In the genomic region with DNA sequence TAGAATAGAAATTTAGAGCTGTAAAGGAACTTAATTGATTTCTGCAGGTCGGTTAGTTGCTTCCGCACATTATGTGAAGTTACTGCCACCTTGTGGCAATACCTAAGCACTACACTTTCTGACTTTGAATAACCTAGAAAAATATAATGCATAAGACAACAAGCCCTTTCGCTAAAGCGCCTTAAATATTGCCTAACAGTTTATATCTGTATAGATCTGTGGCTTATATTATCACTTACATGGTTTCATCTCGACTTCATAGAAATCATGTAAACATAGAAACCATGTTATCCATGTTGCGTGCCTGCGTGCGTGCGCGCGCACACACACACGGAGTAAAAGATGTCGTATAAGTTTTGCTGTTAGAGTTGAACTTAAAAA, we compare ENCODE assay signal across 8 cellular contexts. TPM values are rescaled to one million over a fixed set of nuclear protein-coding genes. Genes with fewer than 3 reads are reported as not detected.
A peak's percentile ranks its signal among the peaks of the same experiment; 100 is the strongest.
DNase-seq lines count a peak whose midpoint lies in the region; ATAC-seq, FAIRE-seq and TF ChIP-seq lines count a peak whose summit lies in the region.

No MANE protein-coding gene starts in this region.

- no peak for TF ChIP-seq POLR2A in stomach (IDR thresholded peaks at IDR 0.05)

- peaks cover 11% of the 10 kb centered on the region for H3F3A ChIP-seq in SK-N-SH (replicated peaks; ENCODE audit: insufficient read depth)

- no peaks in the 10 kb centered on the region for H3K79me2 ChIP-seq in SK-N-SH (ENCODE audit: insufficient read depth)

- intact Hi-C loops in stomach (cut with DNase I; ENCODE audit: low total_unique reads) = loop anchor here (5.0 kb wide), 1 partner anchor 796 kb away; no protein-coding TSS in a partner anchor

- 15% methylated on average over 13 of the region's 13 CpGs for WGBS in SK-N-SH (ENCODE audit: low lambda C conversion rate)
- 7 to 19% (median 11%) methylated on average over 13 of the region's 13 CpGs for WGBS in stomach, 5 donors

- H3K4me2 ChIP-seq in SK-N-SH = peak overlapping the region; percentile 85

- H3K9me3 ChIP-seq in BE2C (no peaks in the 10 kb centered on the region), MG63 (no peaks in the 10 kb centered on the region; the same call in 1 of the 2 replicates), SK-N-SH (no peaks in the 10 kb centered on the region), stomach (peaks cover 0 to 5% (median 0%) of the 10 kb centered on the region in 4 donors)

- peaks cover 3% of the 10 kb centered on the region for H3K4me1 ChIP-seq in BE2C
- peaks cover 0 to 6% of the 10 kb centered on the region in 2 experiments; a peak in 3 of 4 replicates for H3K4me1 ChIP-seq in SK-N-SH (ENCODE audit: control insufficient read depth in 1 of 2, insufficient read depth in 2 of 2, low read depth in 1 of 2, low read length in 1 of 2)
- peaks cover 0 to 27% (median 10%) of the 10 kb centered on the region in 4 donors for H3K4me1 ChIP-seq in stomach

- peak; percentile 52 for DNase-seq in BE2C
- DNase-seq in MG63 = peak; percentile 40
- DNase-seq in SK-N-SH = peak; percentile 33
- DNase-seq in left kidney (ENCODE audit: low read depth, low spot score) = peak; percentile 87
- DNase-seq in stomach = no peak
- no peak for DNase-seq in GOT3 (lab: John Stamatoyannopoulos, UW)

- ATAC-seq in GM18498 (IDR thresholded peaks at IDR 0.05; ENCODE audit: unreplicated experiment) = peak; percentile 37

- TF ChIP-seq RAD21 in SK-N-SH (IDR thresholded peaks at IDR 0.05; ENCODE audit: low read length) = peak; percentile 79

- CTCF ChIA-PET in SK-N-SH (lab: Yijun Ruan, JAX) = interaction anchor here (0.7 to 1.7 kb wide), 15 partner anchors 9 to 794 kb away, joined by 3 to 20 read pairs (median 4); a partner anchor contains a TSS

- H3K9me2 ChIP-seq in SK-N-SH = no peaks in the 10 kb centered on the region

- FAIRE-seq in colon (lab: Jason Lieb, UNC) = peak; percentile 21

- no peaks in the 10 kb centered on the region for H4K20me1 ChIP-seq in SK-N-SH (ENCODE audit: insufficient read depth)

- H3K27ac ChIP-seq in SK-N-SH (ENCODE audit: low read depth in 2 of 2, low read length in 1 of 2) (peak overlapping the region; percentile 91 to 97), stomach (peak overlapping the region in 4 of 5 donors; percentile 79 to 84 (median 82))

- TF ChIP-seq EP300 in SK-N-SH (IDR thresholded peaks at IDR 0.05; ENCODE audit: borderline replicate concordance in 1 of 2, low read depth in 1 of 2, low read length in 1 of 2) = no peak
- TF ChIP-seq EP300 in stomach (IDR thresholded peaks at IDR 0.05) = no peak

- POLR2A ChIA-PET in SK-N-SH (lab: Yijun Ruan, JAX) = no interaction called here

- TF ChIP-seq CTCF in BE2C (IDR thresholded peaks at IDR 0.05; ENCODE audit: low read depth, low read length) (peak; percentile 84), SK-N-SH (IDR thresholded peaks at IDR 0.05) (peak; percentile 99), stomach (IDR thresholded peaks at IDR 0.05) (peak in 5 of 7 experiments; percentile 67 to 94 (median 81))

- H3K9ac ChIP-seq in SK-N-SH = peak overlapping the region; percentile 73

- no peaks in the 10 kb centered on the region for H3K27me3 ChIP-seq in BE2C
- H3K27me3 ChIP-seq in MG63 = no peaks in the 10 kb centered on the region; the same call in 1 of the 2 replicates
- no peaks in the 10 kb centered on the region for H3K27me3 ChIP-seq in SK-N-SH (ENCODE audit: insufficient read depth)
- peaks cover 0 to 4% (median 0%) of the 10 kb centered on the region in 3 donors for H3K27me3 ChIP-seq in stomach

- H3K36me3 ChIP-seq in BE2C (no peaks in the 10 kb centered on the region), MG63 (no peaks in the 10 kb centered on the region), SK-N-SH (replicated peaks in 1 of 2; ENCODE audit: control insufficient read depth in 1 of 2, insufficient read depth in 2 of 2, low read length in 1 of 2) (no peaks in the 10 kb centered on the region), stomach (no peaks in the 10 kb centered on the region)

- H3K4me3 ChIP-seq in BE2C (ENCODE audit: low read depth, low read length) (peak overlapping the region; percentile 74), MG63 (peak overlapping the region; percentile 44), SK-N-SH (ENCODE audit: low read depth in 2 of 2, low read length in 1 of 2) (peak overlapping the region; percentile 55 to 71), stomach (peak overlapping the region; percentile 35 to 45 (median 38))

- H2AFZ ChIP-seq in SK-N-SH (ENCODE audit: low read depth) = peak overlapping the region; percentile 96

TF ChIP-seq in SK-N-SH, 30 proteins besides CTCF, POLR2A, EP300 and RAD21:
- TF ChIP-seq RCOR1 (IDR thresholded peaks at IDR 0.05; ENCODE audit: low read length) (no peak), SMC3 (IDR thresholded peaks at IDR 0.05; ENCODE audit: low read depth, low read length) (peak; percentile 42; the same call in 1 of the 2 replicates), YY1 (IDR thresholded peaks at IDR 0.05; ENCODE audit: low read depth) (no peak; the same call in 1 of the 2 replicates), NRF1 (IDR thresholded peaks at IDR 0.05; ENCODE audit: low read depth, low read length) (peak; percentile 45; the same call in 1 of the 2 replicates), MXI1 (IDR thresholded peaks at IDR 0.05; ENCODE audit: low read depth, low read length) (no peak), FOXJ3 (CRISPR knock-in tag; IDR thresholded peaks at IDR 0.05) (no peak), FOSL2 (IDR thresholded peaks at IDR 0.05; ENCODE audit: borderline replicate concordance, low read depth) (no peak)
- TF ChIP-seq, protein P1, sequence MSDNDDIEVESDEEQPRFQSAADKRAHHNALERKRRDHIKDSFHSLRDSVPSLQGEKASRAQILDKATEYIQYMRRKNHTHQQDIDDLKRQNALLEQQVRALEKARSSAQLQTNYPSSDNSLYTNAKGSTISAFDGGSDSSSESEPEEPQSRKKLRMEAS (IDR thresholded peaks at IDR 0.05; ENCODE audit: low read depth) = 0 out of 2 replicates have a peak, but pooled peaks have one; percentile 31
- TF ChIP-seq, protein P2, sequence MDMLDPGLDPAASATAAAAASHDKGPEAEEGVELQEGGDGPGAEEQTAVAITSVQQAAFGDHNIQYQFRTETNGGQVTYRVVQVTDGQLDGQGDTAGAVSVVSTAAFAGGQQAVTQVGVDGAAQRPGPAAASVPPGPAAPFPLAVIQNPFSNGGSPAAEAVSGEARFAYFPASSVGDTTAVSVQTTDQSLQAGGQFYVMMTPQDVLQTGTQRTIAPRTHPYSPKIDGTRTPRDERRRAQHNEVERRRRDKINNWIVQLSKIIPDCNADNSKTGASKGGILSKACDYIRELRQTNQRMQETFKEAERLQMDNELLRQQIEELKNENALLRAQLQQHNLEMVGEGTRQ (IDR thresholded peaks at IDR 0.05; ENCODE audit: borderline replicate concordance, low read depth, low read length) = no peak
- TF ChIP-seq, protein P3, sequence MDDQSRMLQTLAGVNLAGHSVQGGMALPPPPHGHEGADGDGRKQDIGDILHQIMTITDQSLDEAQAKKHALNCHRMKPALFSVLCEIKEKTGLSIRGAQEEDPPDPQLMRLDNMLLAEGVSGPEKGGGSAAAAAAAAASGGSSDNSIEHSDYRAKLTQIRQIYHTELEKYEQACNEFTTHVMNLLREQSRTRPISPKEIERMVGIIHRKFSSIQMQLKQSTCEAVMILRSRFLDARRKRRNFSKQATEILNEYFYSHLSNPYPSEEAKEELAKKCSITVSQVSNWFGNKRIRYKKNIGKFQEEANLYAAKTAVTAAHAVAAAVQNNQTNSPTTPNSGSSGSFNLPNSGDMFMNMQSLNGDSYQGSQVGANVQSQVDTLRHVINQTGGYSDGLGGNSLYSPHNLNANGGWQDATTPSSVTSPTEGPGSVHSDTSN (IDR thresholded peaks at IDR 0.05) = no peak

RNA-seq across cellular contexts. Expression of a gene that starts 10.9 kb away (rescaled TPM):
- 27.5 TPM for polyA plus RNA-seq in BE2C (2012; ENCODE audit: insufficient read depth, insufficient read length, low read depth)
- 33.8 and 35.7 TPM in 2 replicates for total RNA-seq in MG63 (2014; rRNA removed; shearing (Covaris generic); ENCODE audit: low replicate concordance)
- polyA plus RNA-seq in SK-N-SH (2012; rRNA removed) (56.1 and 72.4 TPM in 2 replicates), stomach (100 to 1,000 TPM in 1 of 3 donors, 10 to 100 TPM in 2; 40.0 to 113 (median 60.2) TPM)
- 85.8 and 103 TPM in 2 replicates for polyA plus RNA-seq in SK-N-SH (2012; cell fraction: cytosol; rRNA removed)
- 29.4 and 57.0 TPM in 2 replicates for polyA plus RNA-seq in SK-N-SH (2012; cell fraction: nucleus; rRNA removed)
- 10 to 100 TPM; 24.3 to 65.6 (median 38.5) TPM for total RNA-seq in stomach

Comparison
In these comparisons a context has a peak if more than half of its experiments do, and no peak if none do; other contexts are left out.
1. DNase-seq: peak in BE2C (single experiment), MG63 (single experiment), SK-N-SH (single experiment) and left kidney (single experiment); none in stomach (single experiment) and GOT3 (single experiment).
2. Peak in every context shown above with its lines, with median percentiles within 50 percentile points of each other: H3K4me3 ChIP-seq and CTCF ChIP-seq.